ENCODE assay signal across 12 cellular contexts in genomic region chr2:235638541-235639192, GRCh38.
DNase-seq lines count a peak whose midpoint lies in the region; ATAC-seq lines count a peak whose summit lies in the region.
"Had no signal": no experiment of that assay in that cellular context is flagged by ENCODE, and none has a peak within 500 bp of the region (broad histone marks: within the 10 kb centered on the region; RNA-seq: fewer than 3 reads in every experiment).

No MANE protein-coding gene starts in this region.

- no peaks in the 10 kb centered on the region for H3K36me3 ChIP-seq in H7 (replicated peaks; ENCODE audit: control insufficient read depth, insufficient read depth, low read length)
- H3K36me3 ChIP-seq in SJCRH30: no peaks in the 10 kb centered on the region

- no peak overlapping the region for H3K4me3 Mint-ChIP-seq in stimulated activated memory B cell treated with anti-CD40 and anti-IgM and Interleukin-4, amounts not matched to agents 10 μg/mL and 1 μg/mL and 100 μg/mL, for 72 hours
- H3K4me3 Mint-ChIP-seq in activated naive CD8-positive, alpha-beta T cell treated with anti-CD3 and anti-CD28 coated beads for 36 hours: no peak overlapping the region
- H3K4me3 Mint-ChIP-seq in activated T-helper 17 cell treated with anti-CD3 and anti-CD28 coated beads, Interleukin-2, amount 50 U/mL, for 72 hours: no peak overlapping the region
- H3K4me3 Mint-ChIP-seq: stimulated activated naive CD8-positive, alpha-beta T cell treated with anti-CD3 and anti-CD28 coated beads, Interleukin-15, amount 100 ng/mL, for 72 hours had no signal

- peaks cover 63% of the 10 kb centered on the region for H3K4me1 ChIP-seq in SJCRH30

- DNase-seq in H7 (peak; percentile 59), SJCRH30 (peak in 1 of 2 experiments; percentile 61), hypothalamus (lab: John Stamatoyannopoulos, UW) (peak in 32 of 51 donors; percentile 19 to 88 (median 62))
- DNase-seq in activated CD4-positive, CD25-positive, alpha-beta regulatory T cell treated with anti-CD3 and anti-CD28 coated beads, Interleukin-2, amount 50 U/mL, for 72 hours: no peak
- no peak for DNase-seq in activated naive CD8-positive, alpha-beta T cell treated with anti-CD3 and anti-CD28 coated beads for 36 hours
- DNase-seq: activated T-cell treated with anti-CD3 and anti-CD28 coated beads, Interleukin-2, amount 50 U/mL, for 48 hours; NCI-H1105; stimulated activated naive CD8-positive, alpha-beta T cell treated with anti-CD3 and anti-CD28 coated beads, Interleukin-15, amount 100 ng/mL, for 72 hours had no signal

- no peaks in the 10 kb centered on the region for H3K36me3 Mint-ChIP-seq in stimulated activated memory B cell treated with anti-CD40 and anti-IgM and Interleukin-4, amounts not matched to agents 10 μg/mL and 1 μg/mL and 100 μg/mL, for 72 hours
- no peaks in the 10 kb centered on the region for H3K36me3 Mint-ChIP-seq in activated naive CD8-positive, alpha-beta T cell treated with anti-CD3 and anti-CD28 coated beads for 36 hours
- H3K36me3 Mint-ChIP-seq in activated T-helper 17 cell treated with anti-CD3 and anti-CD28 coated beads, Interleukin-2, amount 50 U/mL, for 72 hours (ENCODE audit: low read depth): no peaks in the 10 kb centered on the region

- no peaks in the 10 kb centered on the region for H3K9me3 ChIP-seq in SJCRH30 (replicated peaks)

- H3K9me3 Mint-ChIP-seq in stimulated activated memory B cell treated with anti-CD40 and anti-IgM and Interleukin-4, amounts not matched to agents 10 μg/mL and 1 μg/mL and 100 μg/mL, for 72 hours: no peaks in the 10 kb centered on the region
- H3K9me3 Mint-ChIP-seq in activated naive CD8-positive, alpha-beta T cell treated with anti-CD3 and anti-CD28 coated beads for 36 hours: no peaks in the 10 kb centered on the region
- H3K9me3 Mint-ChIP-seq in activated T-helper 17 cell treated with anti-CD3 and anti-CD28 coated beads, Interleukin-2, amount 50 U/mL, for 72 hours: no peaks in the 10 kb centered on the region
- H3K9me3 Mint-ChIP-seq: stimulated activated naive CD8-positive, alpha-beta T cell treated with anti-CD3 and anti-CD28 coated beads, Interleukin-15, amount 100 ng/mL, for 72 hours had no signal

- H3K27ac ChIP-seq in SJCRH30: peak overlapping the region; percentile 96
- H3K27ac ChIP-seq: SK-N-MC had no signal

- peaks cover 25% of the 10 kb centered on the region for H3K27me3 Mint-ChIP-seq in stimulated activated memory B cell treated with anti-CD40 and anti-IgM and Interleukin-4, amounts not matched to agents 10 μg/mL and 1 μg/mL and 100 μg/mL, for 72 hours
- peaks cover 18% of the 10 kb centered on the region for H3K27me3 Mint-ChIP-seq in activated naive CD8-positive, alpha-beta T cell treated with anti-CD3 and anti-CD28 coated beads for 36 hours
- peaks cover 21% of the 10 kb centered on the region for H3K27me3 Mint-ChIP-seq in activated T-helper 17 cell treated with anti-CD3 and anti-CD28 coated beads, Interleukin-2, amount 50 U/mL, for 72 hours

- H3K4me1 Mint-ChIP-seq in stimulated activated memory B cell treated with anti-CD40 and anti-IgM and Interleukin-4, amounts not matched to agents 10 μg/mL and 1 μg/mL and 100 μg/mL, for 72 hours: no peaks in the 10 kb centered on the region
- H3K4me1 Mint-ChIP-seq in activated naive CD8-positive, alpha-beta T cell treated with anti-CD3 and anti-CD28 coated beads for 36 hours: peaks cover 2% of the 10 kb centered on the region
- peaks cover 6% of the 10 kb centered on the region for H3K4me1 Mint-ChIP-seq in activated T-helper 17 cell treated with anti-CD3 and anti-CD28 coated beads, Interleukin-2, amount 50 U/mL, for 72 hours

- H3K27ac Mint-ChIP-seq in stimulated activated memory B cell treated with anti-CD40 and anti-IgM and Interleukin-4, amounts not matched to agents 10 μg/mL and 1 μg/mL and 100 μg/mL, for 72 hours: no peak overlapping the region
- H3K27ac Mint-ChIP-seq in activated naive CD8-positive, alpha-beta T cell treated with anti-CD3 and anti-CD28 coated beads for 36 hours: no peak overlapping the region
- H3K27ac Mint-ChIP-seq in activated T-helper 17 cell treated with anti-CD3 and anti-CD28 coated beads, Interleukin-2, amount 50 U/mL, for 72 hours: no peak overlapping the region

- peak; percentile 14 for ATAC-seq in stimulated activated memory B cell treated with anti-CD40 and anti-IgM and Interleukin-4, amounts not matched to agents 10 μg/mL and 1 μg/mL and 100 μg/mL, for 72 hours
- ATAC-seq in activated T-helper 17 cell treated with anti-CD3 and anti-CD28 coated beads, Interleukin-2, amount 50 U/mL, for 72 hours (replicated peaks): no peak
- ATAC-seq in GM19463 (IDR thresholded peaks at IDR 0.05; ENCODE audit: unreplicated experiment): no peak
- ATAC-seq: stimulated activated naive CD8-positive, alpha-beta T cell treated with anti-CD3 and anti-CD28 coated beads, Interleukin-15, amount 100 ng/mL, for 72 hours had no signal

- H3K27me3 ChIP-seq in H7 (ENCODE audit: control insufficient read depth, insufficient read depth, low read length): no peaks in the 10 kb centered on the region
- no peaks in the 10 kb centered on the region for H3K27me3 ChIP-seq in SJCRH30

- H3K4me3 ChIP-seq in H7 (ENCODE audit: insufficient read depth, low read depth, low read length) (no peak overlapping the region), SJCRH30 (no peak overlapping the region)
- H3K4me3 ChIP-seq: SK-N-MC had no signal

Comparison
In these comparisons a context has a peak if more than half of its experiments do, and no peak if none do; other contexts are left out.
1. DNase-seq: peak in H7 (single experiment) and hypothalamus (32 of 51); none in activated CD4-positive, CD25-positive, alpha-beta regulatory T cell treated with anti-CD3 and anti-CD28 coated beads, Interleukin-2, amount 50 U/mL, for 72 hours (single experiment) and activated naive CD8-positive, alpha-beta T cell treated with anti-CD3 and anti-CD28 coated beads for 36 hours (single experiment).